ENCODE assay signal across 32 cellular contexts in the genomic region with DNA sequence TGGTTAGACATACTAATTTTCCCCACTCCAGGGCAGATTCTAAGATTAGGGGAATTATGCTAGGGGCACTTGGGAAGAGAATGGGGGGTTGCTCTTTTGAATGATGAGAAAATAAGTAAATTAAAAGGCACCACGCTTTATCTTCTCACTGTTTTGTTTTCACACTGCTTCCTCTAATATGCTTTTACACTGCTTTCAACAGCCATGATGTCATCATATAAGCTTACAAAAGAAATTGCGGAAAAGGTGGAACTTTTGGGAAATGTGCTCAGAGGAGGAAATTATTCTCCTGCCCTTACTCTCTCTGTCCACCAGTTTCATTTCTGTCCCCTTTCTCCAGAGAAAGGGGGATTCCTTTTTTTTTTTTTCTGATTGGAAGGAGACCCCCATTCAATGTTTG.
"Had no signal": no experiment of that assay in that cellular context is flagged by ENCODE, and none has a peak within 500 bp of the region (broad histone marks: within the 10 kb centered on the region; RNA-seq: fewer than 3 reads in every experiment).

No MANE protein-coding gene starts in this region.

- H3K79me2 ChIP-seq: parathyroid adenoma had no signal

- H3K9me3 ChIP-seq: ovary, psoas muscle, suprapubic skin, testis, tibial artery, transverse colon, upper lobe of right lung, uterus had no signal

- H3K36me3 Mint-ChIP-seq: naive B cell; naive thymus-derived CD8-positive, alpha-beta T cell; natural killer cell treated with Interleukin-12 subunit alpha and Interleukin-12 subunit beta and Interleukin-15 and Interleukin-18, amount 100 ng/mL, for 72 hours; stimulated activated memory B cell treated with anti-CD40 and anti-IgM and Interleukin-4, amounts not matched to agents 10 μg/mL and 1 μg/mL and 100 μg/mL, for 72 hours; type B pancreatic cell had no signal

- H3K27ac ChIP-seq: ovary, parathyroid adenoma, psoas muscle, skin epidermis, spleen, suprapubic skin, testis, tibial artery, transverse colon, upper lobe of right lung, uterus had no signal

- H3K27me3 Mint-ChIP-seq: naive B cell; naive thymus-derived CD8-positive, alpha-beta T cell; natural killer cell treated with Interleukin-12 subunit alpha and Interleukin-12 subunit beta and Interleukin-15 and Interleukin-18, amount 100 ng/mL, for 72 hours; progenitor cell of endocrine pancreas; stimulated activated memory B cell treated with anti-CD40 and anti-IgM and Interleukin-4, amounts not matched to agents 10 μg/mL and 1 μg/mL and 100 μg/mL, for 72 hours; stimulated activated naive CD8-positive, alpha-beta T cell treated with anti-CD3 and anti-CD28 coated beads, Interleukin-15, amount 100 ng/mL, for 72 hours had no signal

- H3K9me3 Mint-ChIP-seq: nephron progenitor cell; neural crest cell; stimulated activated memory B cell treated with anti-CD40 and anti-IgM and Interleukin-4, amounts not matched to agents 10 μg/mL and 1 μg/mL and 100 μg/mL, for 72 hours; type B pancreatic cell had no signal

- H3K4me1 Mint-ChIP-seq: naive B cell; naive thymus-derived CD8-positive, alpha-beta T cell; nephron progenitor cell; neural crest cell; stimulated activated memory B cell treated with anti-CD40 and anti-IgM and Interleukin-4, amounts not matched to agents 10 μg/mL and 1 μg/mL and 100 μg/mL, for 72 hours; stimulated activated naive CD8-positive, alpha-beta T cell treated with anti-CD3 and anti-CD28 coated beads, Interleukin-15, amount 100 ng/mL, for 72 hours had no signal

- H3K36me3 ChIP-seq: ovary, spleen, suprapubic skin, tibial artery, transverse colon, upper lobe of right lung, uterus had no signal

- H2AFZ ChIP-seq: parathyroid adenoma had no signal

- H3K9ac ChIP-seq: parathyroid adenoma had no signal

- H3K4me3 ChIP-seq: ovary, psoas muscle, skin epidermis, smooth muscle cell, spleen, suprapubic skin, tibial artery, transverse colon, upper lobe of right lung, uterus had no signal

- H3K4me3 Mint-ChIP-seq: naive B cell; naive thymus-derived CD8-positive, alpha-beta T cell; natural killer cell treated with Interleukin-12 subunit alpha and Interleukin-12 subunit beta and Interleukin-15 and Interleukin-18, amount 100 ng/mL, for 72 hours; nephron progenitor cell; neural crest cell; stimulated activated memory B cell treated with anti-CD40 and anti-IgM and Interleukin-4, amounts not matched to agents 10 μg/mL and 1 μg/mL and 100 μg/mL, for 72 hours; stimulated activated naive CD8-positive, alpha-beta T cell treated with anti-CD3 and anti-CD28 coated beads, Interleukin-15, amount 100 ng/mL, for 72 hours; type B pancreatic cell had no signal

- H3K4me2 ChIP-seq: smooth muscle cell had no signal

- H3K4me1 ChIP-seq: parathyroid adenoma, psoas muscle, spleen, suprapubic skin, testis, tibial artery, transverse colon, upper lobe of right lung, uterus had no signal

- H3K27ac Mint-ChIP-seq: naive B cell; naive thymus-derived CD8-positive, alpha-beta T cell; natural killer cell treated with Interleukin-12 subunit alpha and Interleukin-12 subunit beta and Interleukin-15 and Interleukin-18, amount 100 ng/mL, for 72 hours; nephron progenitor cell; progenitor cell of endocrine pancreas; stimulated activated memory B cell treated with anti-CD40 and anti-IgM and Interleukin-4, amounts not matched to agents 10 μg/mL and 1 μg/mL and 100 μg/mL, for 72 hours; stimulated activated naive CD8-positive, alpha-beta T cell treated with anti-CD3 and anti-CD28 coated beads, Interleukin-15, amount 100 ng/mL, for 72 hours; type B pancreatic cell had no signal

- DNase-seq: naive B cell; naive thymus-derived CD8-positive, alpha-beta T cell; nephron progenitor cell; occipital lobe; ovary; psoas muscle; right cardiac atrium; spleen; stimulated activated CD4-positive, alpha-beta T cell treated with anti-CD3 and anti-CD28 coated beads, Interleukin-12 subunit alpha, Interleukin-12 subunit beta, amount 100 ng/mL, for 4 hours; stimulated activated CD4-positive, alpha-beta T cell treated with anti-CD3 and anti-CD28 coated beads, Interleukin-1b, Interleukin-23, amount 100 ng/mL, for 48 hours; stimulated activated CD4-positive, alpha-beta T cell treated with anti-CD3 and anti-CD28 coated beads, Interleukin-4, amount 100 ng/mL, for 1 hour; stimulated activated CD4-positive, alpha-beta T cell treated with anti-CD3 and anti-CD28 coated beads, Interleukin-4, amount 100 ng/mL, for 4 hours; stimulated activated CD8-positive, alpha-beta memory T cell treated with anti-CD3 and anti-CD28 coated beads, Interleukin-4, amount 100 ng/mL, for 48 hours; stimulated activated naive CD4-positive, alpha-beta T cell; stimulated activated naive CD8-positive, alpha-beta T cell treated with anti-CD3 and anti-CD28 coated beads, Interleukin-15, amount 100 ng/mL, for 72 hours; stimulated activated naive CD8-positive, alpha-beta T cell treated with anti-CD3 and anti-CD28 coated beads, Interleukin-15, Interleukin-2, amounts not matched to agents 100 U/mL and 50 U/mL, for 24 hours; substantia nigra; testis; tibial artery; transverse colon; upper lobe of right lung; uterus had no signal

- H3K27me3 ChIP-seq: ovary, spleen, suprapubic skin, testis, tibial artery, transverse colon, upper lobe of right lung, uterus had no signal

- ATAC-seq: naive thymus-derived CD8-positive, alpha-beta T cell; natural killer cell treated with Interleukin-12 subunit alpha and Interleukin-12 subunit beta and Interleukin-15 and Interleukin-18, amount 100 ng/mL, for 72 hours; psoas muscle; right cardiac atrium; sciatic nerve; stimulated activated memory B cell treated with anti-CD40 and anti-IgM and Interleukin-4, amounts not matched to agents 10 μg/mL and 1 μg/mL and 100 μg/mL, for 72 hours; stimulated activated naive CD8-positive, alpha-beta T cell treated with anti-CD3 and anti-CD28 coated beads, Interleukin-15, amount 100 ng/mL, for 72 hours; stimulated activated naive CD8-positive, alpha-beta T cell treated with anti-CD3 and anti-CD28 coated beads, Interleukin-15, Interleukin-2, amounts not matched to agents 100 U/mL and 50 U/mL, for 24 hours; upper lobe of right lung had no signal
